In genomic region chr11:37504066-37504611, GRCh38 we compare ENCODE assay signal across 9 cellular contexts.
DNase-seq lines count a peak whose midpoint lies in the region; ATAC-seq and TF ChIP-seq lines count a peak whose summit lies in the region.
"Had no signal": no experiment of that assay in that cellular context is flagged by ENCODE, and none has a peak within 500 bp of the region (broad histone marks: within the 10 kb centered on the region; RNA-seq: fewer than 3 reads in every experiment).

No MANE protein-coding gene starts in this region.

- no peaks in the 10 kb centered on the region for H3K36me3 Mint-ChIP-seq in naive thymus-derived CD8-positive, alpha-beta T cell

- H3K4me1 Mint-ChIP-seq in naive thymus-derived CD8-positive, alpha-beta T cell: peaks cover 0 to 4% (median 0%) of the 10 kb centered on the region in 4 donors

- ATAC-seq in GM18873 (IDR thresholded peaks at IDR 0.05; ENCODE audit: low FRiP score, unreplicated experiment) (peak; percentile 93), HG02763 (IDR thresholded peaks at IDR 0.05; ENCODE audit: unreplicated experiment) (peak; percentile 91), foreskin keratinocyte (peak; percentile 86), psoas muscle (no peak)
- ATAC-seq in naive thymus-derived CD8-positive, alpha-beta T cell: no peak

- H3K27me3 ChIP-seq in foreskin keratinocyte (no peaks in the 10 kb centered on the region), psoas muscle (ENCODE audit: insufficient read depth in 3 of 3, low read length in 2 of 3) (no peaks in the 10 kb centered on the region)

- peaks cover 0 to 18% (median 5%) of the 10 kb centered on the region in 9 donors for H3K9me3 Mint-ChIP-seq in naive thymus-derived CD8-positive, alpha-beta T cell

- H3K36me3 ChIP-seq in psoas muscle (ENCODE audit: insufficient read depth in 1 of 2, low read depth in 1 of 2): no peaks in the 10 kb centered on the region
- H3K36me3 ChIP-seq: lower lobe of right lung had no signal

- H3K27ac ChIP-seq in foreskin keratinocyte: peak overlapping the region; percentile 94
- H3K27ac ChIP-seq in psoas muscle: no peak overlapping the region
- H3K27ac ChIP-seq: lower lobe of right lung had no signal

- intact Hi-C loops in psoas muscle (cut with DNase I): no loop called here

- no peak overlapping the region for H3K4me3 ChIP-seq in psoas muscle
- H3K4me3 ChIP-seq: lower lobe of right lung had no signal

- TF ChIP-seq CTCF in foreskin keratinocyte (conservative IDR thresholded peaks at IDR 0.05) (peak; percentile 24), psoas muscle (IDR thresholded peaks at IDR 0.05) (no peak)

- 73 to 79% (median 73%) methylated on average over 3 of the region's 3 CpGs for WGBS in psoas muscle, 3 donors

- H3K4me1 ChIP-seq in foreskin keratinocyte: peaks cover 32% of the 10 kb centered on the region
- no peaks in the 10 kb centered on the region for H3K4me1 ChIP-seq in psoas muscle
- H3K4me1 ChIP-seq: lower lobe of right lung had no signal

- no peak overlapping the region for H3K4me3 Mint-ChIP-seq in naive thymus-derived CD8-positive, alpha-beta T cell

- H3K27me3 Mint-ChIP-seq in naive thymus-derived CD8-positive, alpha-beta T cell: no peaks in the 10 kb centered on the region

- no peaks in the 10 kb centered on the region for H3K9me3 ChIP-seq in psoas muscle
- H3K9me3 ChIP-seq: lower lobe of right lung had no signal

- peak; percentile 91 for DNase-seq in NCI-H226
- peak; percentile 94 to 96 for DNase-seq in foreskin keratinocyte
- DNase-seq in naive thymus-derived CD8-positive, alpha-beta T cell: no peak
- no peak for DNase-seq in GF-D8 (lab: John Stamatoyannopoulos, UW)
- DNase-seq in psoas muscle: no peak
- no peak for DNase-seq in DMS79 (lab: John Stamatoyannopoulos, UW)
- DNase-seq: lower lobe of right lung had no signal

- H3K27ac Mint-ChIP-seq in naive thymus-derived CD8-positive, alpha-beta T cell: no peak overlapping the region

- POLR2A ChIA-PET in naive thymus-derived CD8-positive, alpha-beta T cell (lab: Charles Lee): no interaction called here

Comparison
In these comparisons a context has a peak if more than half of its experiments do, and no peak if none do; other contexts are left out.
1. ATAC-seq: peak in GM18873 (single experiment), HG02763 (single experiment) and foreskin keratinocyte (single experiment); none in naive thymus-derived CD8-positive, alpha-beta T cell (0 of 2) and psoas muscle (0 of 4).
2. DNase-seq: peak in NCI-H226 (single experiment) and foreskin keratinocyte (2 of 2); none in naive thymus-derived CD8-positive, alpha-beta T cell (0 of 10), GF-D8 (single experiment), psoas muscle (0 of 2) and DMS79 (single experiment).